In genomic region chr10:50388181-50388580, GRCh38 we compare ENCODE assay signal across 20 cellular contexts.
DNase-seq lines count a peak whose midpoint lies in the region; ATAC-seq and TF ChIP-seq lines count a peak whose summit lies in the region.
"Had no signal": no experiment of that assay in that cellular context is flagged by ENCODE, and none has a peak within 500 bp of the region (broad histone marks: within the 10 kb centered on the region; RNA-seq: fewer than 3 reads in every experiment).

No MANE protein-coding gene starts in this region.

- ATAC-seq in left lung (peak; percentile 73), upper lobe of left lung (ENCODE audit: low FRiP score in 2 of 2) (peak; percentile 37 to 65), Right ventricle myocardium superior (ENCODE audit: poor library complexity) (no peak), HG02970 (IDR thresholded peaks at IDR 0.05; ENCODE audit: low FRiP score, unreplicated experiment) (no peak)

- H3K27me3 Mint-ChIP-seq in IgD-negative memory B cell, result no peaks in the 10 kb centered on the region

- H3K36me3 ChIP-seq in left lung (no peaks in the 10 kb centered on the region), upper lobe of left lung (no peaks in the 10 kb centered on the region)
- H3K36me3 ChIP-seq: BE2C, SJSA1 had no signal

- peaks cover 35 to 40% (median 37%) of the 10 kb centered on the region in 3 donors for H3K4me1 Mint-ChIP-seq in IgD-negative memory B cell

- intact Hi-C loops in left lung (cut with DNase I), result no loop called here
- intact Hi-C loops in Right ventricle myocardium superior (cut with DNase I), result no loop called here

- H3K27me3 ChIP-seq in left lung (no peaks in the 10 kb centered on the region), upper lobe of left lung (no peaks in the 10 kb centered on the region)
- H3K27me3 ChIP-seq: BE2C, SJSA1 had no signal

- H3K4me3 Mint-ChIP-seq in IgD-negative memory B cell, result peak overlapping the region in 2 of 4 donors; percentile 65 to 80

- H3K4me3 ChIP-seq in left lung (no peak overlapping the region), upper lobe of left lung (no peak overlapping the region)
- H3K4me3 ChIP-seq: SJSA1 had no signal

- no peaks in the 10 kb centered on the region for H3K9me3 ChIP-seq in left lung
- H3K9me3 ChIP-seq in upper lobe of left lung, result no peaks in the 10 kb centered on the region
- H3K9me3 ChIP-seq: BE2C, SJSA1 had no signal

- H3K27ac ChIP-seq in left lung, result no peak overlapping the region
- H3K27ac ChIP-seq in upper lobe of left lung, result no peak overlapping the region
- H3K27ac ChIP-seq: SJSA1 had no signal

- TF ChIP-seq CTCF in left lung (IDR thresholded peaks at IDR 0.05) (no peak), upper lobe of left lung (IDR thresholded peaks at IDR 0.05) (no peak)

- no peak for TF ChIP-seq POLR2A in upper lobe of left lung (IDR thresholded peaks at IDR 0.05)

- peak; percentile 69 for DNase-seq in DMS53 (lab: John Stamatoyannopoulos, UW)
- DNase-seq in left lung, result no peak
- peak in 1 of 2 donors; percentile 35 for DNase-seq in upper lobe of left lung
- DNase-seq in NCI-H345 (lab: John Stamatoyannopoulos, UW), result no peak
- DNase-seq in Right ventricle myocardium superior, result no peak
- DNase-seq: BE2C; DND-41; GOT3; HCEC 1CT; KG1; NCI-H1092; NCI-H1436; NCI-H187 treated with DMSO at 0.1 percent for 48 hours; NCI-H510A; NCI-H748 treated with DMSO at 0.1 percent for 48 hours; NK-92 treated with Interleukin-12 subunit alpha and Interleukin-12 subunit beta, amount 100 ng/mL, for 24 hours; T-helper 1 cell had no signal

- H3K4me1 ChIP-seq in left lung (peaks cover 0 to 37% of the 10 kb centered on the region in 2 donors), upper lobe of left lung (peaks cover 32 to 52% (median 41%) of the 10 kb centered on the region in 4 donors)
- H3K4me1 ChIP-seq: BE2C, SJSA1 had no signal

- H3K36me3 Mint-ChIP-seq in IgD-negative memory B cell, result peaks cover 3% of the 10 kb centered on the region

- H3K27ac Mint-ChIP-seq in IgD-negative memory B cell, result peak overlapping the region in 2 of 3 donors; percentile 49 to 83

- peak in 1 of 4 donors; percentile 53 for TF ChIP-seq EP300 in upper lobe of left lung (IDR thresholded peaks at IDR 0.05)

- no peaks in the 10 kb centered on the region for H3K9me3 Mint-ChIP-seq in IgD-negative memory B cell

- WGBS in upper lobe of left lung, 2 donors, result 69 to 75% methylated on average over 2 of the region's 2 CpGs

Comparison
In these comparisons a context has a peak if more than half of its experiments do, and no peak if none do; other contexts are left out.
1. ATAC-seq: peak in left lung (single experiment) and upper lobe of left lung (2 of 2); none in Right ventricle myocardium superior (single experiment) and HG02970 (single experiment).